ENCODE assay signal across 21 cellular contexts in the genomic region with DNA sequence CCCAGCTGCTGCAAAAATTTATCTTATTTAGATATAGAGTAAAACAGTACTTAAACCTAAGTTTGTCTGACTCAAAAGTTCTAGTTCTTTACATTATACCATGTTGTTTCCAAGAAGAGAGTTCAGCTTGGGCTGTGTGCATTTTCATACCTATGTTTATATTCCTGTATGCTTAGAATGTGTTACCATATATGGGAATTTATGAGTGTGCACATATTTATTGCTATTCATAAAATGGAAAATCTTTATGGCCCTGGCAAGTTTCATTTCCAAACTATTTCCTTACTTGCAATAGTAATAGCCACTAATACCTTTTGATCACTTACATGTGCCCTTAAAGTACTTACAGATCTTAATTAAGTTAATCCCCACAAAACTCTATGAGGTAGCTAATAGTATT. TPM values are rescaled to one million over a fixed set of nuclear protein-coding genes. Genes with fewer than 3 reads are reported as not detected.
A peak's percentile ranks its signal among the peaks of the same experiment; 100 is the strongest.
DNase-seq lines count a peak whose midpoint lies in the region; ATAC-seq, FAIRE-seq and TF ChIP-seq lines count a peak whose summit lies in the region.
"Had no signal": no experiment of that assay in that cellular context is flagged by ENCODE, and none has a peak within 500 bp of the region (broad histone marks: within the 10 kb centered on the region; RNA-seq: fewer than 3 reads in every experiment).

No MANE protein-coding gene starts in this region.

- FAIRE-seq in GM19239 (lab: Jason Lieb, UNC) (peak; percentile 35), small intestine (lab: Jason Lieb, UNC) (peak; percentile 65)
- FAIRE-seq: HTR-8/SVneo had no signal

- no peak overlapping the region for H3K4me3 ChIP-seq in colonic mucosa
- peak overlapping the region; percentile 2 to 27 for H3K4me3 ChIP-seq in mucosa of rectum (ENCODE audit: low read length in 2 of 2)
- peak overlapping the region in 1 of 2 donors; percentile 18 for H3K4me3 ChIP-seq in small intestine (ENCODE audit: low read depth in 1 of 2, low read length in 2 of 2)

- no peak for ATAC-seq in GM21723 (IDR thresholded peaks at IDR 0.05; ENCODE audit: unreplicated experiment)
- ATAC-seq: Panc1 had no signal

- no peaks in the 10 kb centered on the region for H3K9me3 ChIP-seq in colonic mucosa
- no peaks in the 10 kb centered on the region for H3K9me3 ChIP-seq in mucosa of rectum (ENCODE audit: control insufficient read depth in 2 of 2, low read length in 2 of 2)
- no peaks in the 10 kb centered on the region for H3K9me3 ChIP-seq in small intestine (ENCODE audit: control insufficient read depth, low read depth)

- no peak for TF ChIP-seq CTCF in colonic mucosa (IDR thresholded peaks at IDR 0.05)
- no peak for TF ChIP-seq CTCF in GM13977 (IDR thresholded peaks at IDR 0.05; ENCODE audit: extremely low read depth, insufficient read depth, missing control alignments)

- H3K9ac ChIP-seq in colonic mucosa (ENCODE audit: low read depth in 2 of 2, low read length in 2 of 2) (peak overlapping the region in 1 of 2 donors; percentile 7), mucosa of rectum (ENCODE audit: low read depth in 1 of 2, low read length in 2 of 2) (no peak overlapping the region)

- in situ Hi-C loops in GM13977 (cut with MboI; ENCODE audit: low pct_unique_long_range_greater_than_20kb, low sequenced_read_pairs, unreplicated experiment) = no loop called here

- H3K27me3 ChIP-seq in colonic mucosa = no peaks in the 10 kb centered on the region
- H3K27me3 ChIP-seq in mucosa of rectum (ENCODE audit: control insufficient read depth in 2 of 2, insufficient read depth in 2 of 2, low read length in 2 of 2) = peaks cover 0 to 4% of the 10 kb centered on the region in 2 donors
- no peaks in the 10 kb centered on the region for H3K27me3 ChIP-seq in small intestine (ENCODE audit: control insufficient read depth in 2 of 2, insufficient read depth in 2 of 2, low read length in 2 of 2)

- H3K36me3 ChIP-seq in colonic mucosa (no peaks in the 10 kb centered on the region), mucosa of rectum (ENCODE audit: control insufficient read depth in 2 of 2, insufficient read depth in 2 of 2, low read length in 2 of 2) (peaks cover 0 to 1% of the 10 kb centered on the region in 2 donors), small intestine (ENCODE audit: control insufficient read depth in 2 of 2, insufficient read depth in 2 of 2, low read length in 2 of 2) (peaks cover 2 to 7% of the 10 kb centered on the region in 2 donors)

- H3K4me1 ChIP-seq in colonic mucosa (no peaks in the 10 kb centered on the region), mucosa of rectum (ENCODE audit: control insufficient read depth in 2 of 2, insufficient read depth in 2 of 2, low read length in 2 of 2) (peaks cover 12 to 17% of the 10 kb centered on the region in 2 donors), small intestine (ENCODE audit: control insufficient read depth in 2 of 2, insufficient read depth in 1 of 2, low read depth in 1 of 2, low read length in 1 of 2) (no peaks in the 10 kb centered on the region)

- DNase-seq in GM19239 (ENCODE audit: insufficient read length, low spot score) = no peak
- DNase-seq in colonic mucosa = no peak
- peak; percentile 59 for DNase-seq in small intestine
- DNase-seq in HK-2 (ENCODE audit: unreplicated experiment) = no peak
- DNase-seq in stimulated activated CD4-positive, alpha-beta T cell treated with anti-CD3 and anti-CD28 coated beads, Interleukin-2, amount 100 ng/mL, for 48 hours = no peak
- DNase-seq in GM13977 (ENCODE audit: low spot score) = no peak
- DNase-seq: 8988T, DMS79 treated with DMSO at 0.1 percent for 48 hours, H9, IMR-90, Karpas-422, MM.1S, NCI-H1092 treated with DMSO at 0.1 percent for 48 hours, NCI-H1694, NCI-H2081 treated with DMSO at 0.1 percent for 48 hours, NCI-H446 treated with DMSO at 0.1 percent for 48 hours had no signal

- H3K27ac ChIP-seq in colonic mucosa (peak overlapping the region; percentile 61), mucosa of rectum (ENCODE audit: low read depth in 2 of 2, low read length in 2 of 2) (peak overlapping the region; percentile 60 to 91), small intestine (ENCODE audit: low read depth in 1 of 2, low read length in 1 of 2) (no peak overlapping the region)

- intact Hi-C loops in colonic mucosa (cut with DNase I) = no loop called here

RNA-seq across cellular contexts. Expression of gene HEPH, which starts 2.6 kb away (rescaled TPM):
- total RNA-seq in colonic mucosa = 100 to 1,000 TPM; 143 to 236 TPM
- polyA plus RNA-seq in small intestine = 10 to 100 TPM; 33.8 to 60.5 (median 53.0) TPM
- polyA plus RNA-seq: CD14-positive monocyte had no signal

Comparison
In these comparisons a context has a peak if more than half of its experiments do, and no peak if none do; other contexts are left out.
1. H3K27ac ChIP-seq: peak in colonic mucosa (single experiment) and mucosa of rectum (2 of 2); none in small intestine (0 of 2).